8 cellular contexts compared by ENCODE assay signal in genomic region chr12:11812558-11813421, GRCh38.
A peak's percentile ranks its signal among the peaks of the same experiment; 100 is the strongest.
DNase-seq lines count a peak whose midpoint lies in the region; ATAC-seq and TF ChIP-seq lines count a peak whose summit lies in the region.

No MANE protein-coding gene starts in this region.

- DNase-seq in Calu3 (peak; percentile 42), HT-29 (ENCODE audit: low spot score) (peak; percentile 53), fibroblast of the aortic adventitia (ENCODE audit: low read depth) (peak; percentile 21), HK-2 (ENCODE audit: unreplicated experiment) (no peak), G401 (ENCODE audit: low spot score) (no peak)
- DNase-seq in T-helper 2 cell treated with Interferon-gamma antibody and Interleukin-4, amounts not matched to agents 5 μg/mL and 100 μg/mL, for 36 hours (ENCODE audit: low spot score): no peak

- no peaks in the 10 kb centered on the region for H3K9me3 ChIP-seq in neutrophil

- H3K4me3 ChIP-seq in fibroblast of the aortic adventitia (ENCODE audit: low read depth, low read length) (peak overlapping the region; percentile 33), neutrophil (ENCODE audit: low read depth in 1 of 2, low read length in 1 of 2) (peak overlapping the region in 1 of 2 experiments; percentile 18)

- H3K36me3 ChIP-seq in neutrophil: no peaks in the 10 kb centered on the region

- in situ Hi-C loops in G401 (cut with HindIII; ENCODE audit: low sequenced_read_pairs): no loop called here

- no peaks in the 10 kb centered on the region for H3K27me3 ChIP-seq in neutrophil

- no peaks in the 10 kb centered on the region for H3K9me3 Mint-ChIP-seq in Calu3 (ENCODE audit: low read depth, unreplicated experiment)
- H3K9me3 Mint-ChIP-seq in T-helper 2 cell treated with Interferon-gamma antibody and Interleukin-4, amounts not matched to agents 5 μg/mL and 100 μg/mL, for 36 hours: no peaks in the 10 kb centered on the region

- peaks cover 72% of the 10 kb centered on the region for H3K4me1 Mint-ChIP-seq in Calu3 (ENCODE audit: low read depth, unreplicated experiment)
- peaks cover 13% of the 10 kb centered on the region for H3K4me1 Mint-ChIP-seq in T-helper 2 cell treated with Interferon-gamma antibody and Interleukin-4, amounts not matched to agents 5 μg/mL and 100 μg/mL, for 36 hours (ENCODE audit: low read depth)

- H3K27ac ChIP-seq in neutrophil: peak overlapping the region; percentile 63

- no peaks in the 10 kb centered on the region for H3K27me3 Mint-ChIP-seq in Calu3 (ENCODE audit: unreplicated experiment)
- no peaks in the 10 kb centered on the region for H3K27me3 Mint-ChIP-seq in T-helper 2 cell treated with Interferon-gamma antibody and Interleukin-4, amounts not matched to agents 5 μg/mL and 100 μg/mL, for 36 hours (ENCODE audit: low read depth)

- peak; percentile 62 for ATAC-seq in GM19372 (IDR thresholded peaks at IDR 0.05; ENCODE audit: low read depth, unreplicated experiment)

- peak overlapping the region; percentile 71 for H3K4me3 Mint-ChIP-seq in Calu3 (ENCODE audit: low read depth, unreplicated experiment)
- peak overlapping the region; percentile 55 for H3K4me3 Mint-ChIP-seq in T-helper 2 cell treated with Interferon-gamma antibody and Interleukin-4, amounts not matched to agents 5 μg/mL and 100 μg/mL, for 36 hours

- H3K27ac Mint-ChIP-seq in Calu3 (ENCODE audit: unreplicated experiment): peak overlapping the region; percentile 96
- peak overlapping the region; percentile 73 for H3K27ac Mint-ChIP-seq in T-helper 2 cell treated with Interferon-gamma antibody and Interleukin-4, amounts not matched to agents 5 μg/mL and 100 μg/mL, for 36 hours

- intact Hi-C loops in Calu3 (cut with micrococcal nuclease; ENCODE audit: unreplicated experiment): loop anchor here (5.0 kb wide), 1 partner anchor 230 kb away; no protein-coding TSS in a partner anchor

- no TSS peak for BruUV-seq in Calu3 (replicated peaks; lab: Mats Ljungman, UMichigan)

- no peak for TF ChIP-seq CTCF in Calu3 (IDR thresholded peaks at IDR 0.05; ENCODE audit: unreplicated experiment)
- peak; percentile 28 for TF ChIP-seq CTCF in fibroblast of the aortic adventitia (IDR thresholded peaks at IDR 0.05; ENCODE audit: insufficient read depth, low read length)
- no peak for TF ChIP-seq CTCF in neutrophil (IDR thresholded peaks at IDR 0.05)

- peaks cover 62 to 67% of the 10 kb centered on the region in 2 experiments for H3K4me1 ChIP-seq in neutrophil (ENCODE audit: control insufficient read depth in 1 of 2, insufficient read depth in 1 of 2, low read depth in 1 of 2, low read length in 1 of 2)

- H3K36me3 Mint-ChIP-seq in Calu3 (ENCODE audit: insufficient read depth, unreplicated experiment): peaks cover 5% of the 10 kb centered on the region
- H3K36me3 Mint-ChIP-seq in T-helper 2 cell treated with Interferon-gamma antibody and Interleukin-4, amounts not matched to agents 5 μg/mL and 100 μg/mL, for 36 hours (ENCODE audit: low read depth): peaks cover 2% of the 10 kb centered on the region

- CTCF ChIA-PET in Calu3 (lab: Charles Lee): interaction anchor here (0.9 to 1.6 kb wide), 3 partner anchors 17 to 82 kb away, joined by 3 to 12 read pairs (median 3); no protein-coding TSS in a partner anchor

Comparison
In these comparisons a context has a peak if more than half of its experiments do, and no peak if none do; other contexts are left out.
1. DNase-seq: peak in Calu3 (single experiment), HT-29 (single experiment) and fibroblast of the aortic adventitia (single experiment); none in T-helper 2 cell treated with Interferon-gamma antibody and Interleukin-4, amounts not matched to agents 5 μg/mL and 100 μg/mL, for 36 hours (single experiment), HK-2 (single experiment) and G401 (single experiment).